ENCODE assay signal across 11 cellular contexts in the genomic region with DNA sequence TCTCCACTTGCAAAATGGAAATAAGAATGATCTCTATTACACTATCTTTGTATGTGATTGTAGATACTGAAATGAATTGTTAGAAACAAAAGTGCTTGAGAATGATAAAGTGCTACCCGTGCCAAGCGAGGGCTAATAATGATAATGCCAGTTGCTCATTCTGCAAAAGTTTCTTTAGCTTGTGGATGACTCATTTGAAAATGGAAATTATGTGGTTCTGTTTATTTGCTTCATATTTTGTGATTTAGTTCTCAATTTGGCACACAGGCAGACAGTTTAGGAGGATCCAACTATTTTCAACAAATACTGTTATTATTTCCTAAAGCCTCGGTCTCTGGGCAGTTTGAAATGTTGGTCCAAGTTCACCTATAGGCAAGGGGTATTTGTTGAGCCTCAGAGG.
"Had no signal": no experiment of that assay in that cellular context is flagged by ENCODE, and none has a peak within 500 bp of the region (broad histone marks: within the 10 kb centered on the region; RNA-seq: fewer than 3 reads in every experiment).

No MANE protein-coding gene starts in this region.

- H3K4me2 ChIP-seq: hepatocyte had no signal

- H3K27ac ChIP-seq: hepatocyte, right atrium auricular region, tibial artery, vagina had no signal

- H3K4me3 ChIP-seq: hepatocyte, right atrium auricular region, tibial artery, vagina had no signal

- H3K79me2 ChIP-seq: hepatocyte had no signal

- H3K27me3 ChIP-seq: hepatocyte, right atrium auricular region, tibial artery, vagina had no signal

- DNase-seq: activated T-cell treated with anti-CD3 and anti-CD28 coated beads, Interleukin-2, amount 50 U/mL, for 1 hour; cerebellar nuclear complex; endodermal cell; erythroblast; posterior cingulate gyrus; small intestine; T-helper 2 cell; tibial artery had no signal

- H3K9me3 ChIP-seq: right atrium auricular region, tibial artery, vagina had no signal

- H3K36me3 ChIP-seq: right atrium auricular region, tibial artery, vagina had no signal

- H2AFZ ChIP-seq: hepatocyte had no signal
